Comparison of ENCODE assay signal across 23 cellular contexts in the genomic region with DNA sequence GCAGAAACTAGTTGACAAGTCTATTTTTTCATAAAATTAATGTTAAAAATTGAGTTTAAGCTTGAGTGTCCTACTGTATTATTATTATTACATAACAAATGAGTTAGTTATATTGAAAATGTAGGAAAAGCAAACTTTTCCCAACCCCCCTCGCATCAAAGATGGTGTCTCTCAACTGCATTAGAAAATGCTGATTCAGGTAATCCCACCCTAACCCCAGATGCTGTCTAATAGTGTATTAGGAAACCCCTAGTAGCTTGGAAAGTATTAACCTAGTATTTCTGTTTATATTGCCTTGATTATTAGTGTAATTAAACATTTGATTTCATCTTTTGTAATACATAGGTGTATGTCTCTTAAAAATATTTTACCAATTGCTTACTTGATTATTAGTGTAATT.
"Had no signal": no experiment of that assay in that cellular context is flagged by ENCODE, and none has a peak within 500 bp of the region (broad histone marks: within the 10 kb centered on the region; RNA-seq: fewer than 3 reads in every experiment).

No MANE protein-coding gene starts in this region.

- H3K9me3 ChIP-seq: esophagus muscularis mucosa, gastrocnemius medialis, left lung, lower lobe of right lung had no signal

- FAIRE-seq: colon, endothelial cell of umbilical vein, islet of Langerhans, keratinocyte had no signal

- ATAC-seq: foreskin keratinocyte, gastrocnemius medialis, heart right ventricle, left cardiac atrium, left lung, left ventricle myocardium superior, lower lobe of right lung, mucosa of descending colon had no signal

- H3K27ac ChIP-seq: coronary artery, dorsolateral prefrontal cortex, esophagus muscularis mucosa, foreskin keratinocyte, gastrocnemius medialis, heart right ventricle, left lung, lower lobe of right lung had no signal

- DNase-seq: dermis blood vessel endothelial cell; dorsolateral prefrontal cortex; effector CD4-positive, alpha-beta T cell; effector memory CD4-positive, alpha-beta T cell; foreskin keratinocyte; gastrocnemius medialis; glutamatergic neuron; head of caudate nucleus; heart right ventricle; hippocampal formation; left cardiac atrium; left lung; left ventricle myocardium superior; lower lobe of right lung; mesenchymal stem cell; mucosa of descending colon; naive B cell had no signal

- H3K4me3 ChIP-seq: coronary artery, dorsolateral prefrontal cortex, esophagus muscularis mucosa, gastrocnemius medialis, heart right ventricle, left lung, lower lobe of right lung, mucosa of descending colon had no signal

- H3K27me3 ChIP-seq: dorsolateral prefrontal cortex, esophagus muscularis mucosa, foreskin keratinocyte, gastrocnemius medialis, heart right ventricle, left lung had no signal

- H3K36me3 ChIP-seq: esophagus muscularis mucosa, gastrocnemius medialis, heart right ventricle, left lung, lower lobe of right lung had no signal

- H3K4me1 ChIP-seq: esophagus muscularis mucosa, foreskin keratinocyte, gastrocnemius medialis, heart right ventricle, left lung, lower lobe of right lung had no signal
